Comparison of ENCODE assay signal across 8 cellular contexts in genomic region chr14:65412189-65412846, GRCh38. TPM values are rescaled to one million over a fixed set of nuclear protein-coding genes. Genes with fewer than 3 reads are reported as not detected.
A peak's percentile ranks its signal among the peaks of the same experiment; 100 is the strongest.
DNase-seq lines count a peak whose midpoint lies in the region; FAIRE-seq and TF ChIP-seq lines count a peak whose summit lies in the region.

TSS of gene FUT8 (plus strand) at chr14:65412730. CDS start at chr14:65561564, 148,834 bp downstream.

- H3K23ac ChIP-seq in neuronal stem cell (ENCODE audit: low read depth, low read length, poor library complexity), result peak within 1 kb of the TSS; percentile 82

- peak within 1 kb of the TSS; percentile 99 for H3K14ac ChIP-seq in neuronal stem cell (ENCODE audit: low read length)

- CTCF ChIA-PET in GM10248 (lab: Yijun Ruan, JAX), result interaction anchor here (0.7 to 5.5 kb wide), 30 partner anchors 13 to 548 kb away, joined by 3 to 39 read pairs (median 4); no protein-coding TSS in a partner anchor
- CTCF ChIA-PET in activated naive CD4-positive, alpha-beta T cell treated with anti-CD3 and anti-CD28 coated beads for 36 hours (lab: Charles Lee), result interaction anchor here (0.6 to 3.3 kb wide), 20 partner anchors 10 to 547 kb away, joined by 3 to 21 read pairs (median 4); no protein-coding TSS in a partner anchor

- peak within 1 kb of the TSS; percentile 97 for H3K4me3 Mint-ChIP-seq in HFFc6
- peak within 1 kb of the TSS; percentile 92 for H3K4me3 Mint-ChIP-seq in activated naive CD4-positive, alpha-beta T cell treated with anti-CD3 and anti-CD28 coated beads for 36 hours

- intact Hi-C loops in activated naive CD4-positive, alpha-beta T cell treated with anti-CD3 and anti-CD28 coated beads for 36 hours (cut with micrococcal nuclease), result loop anchor here (1.0 to 2.0 kb wide), 7 partner anchors 109 to 982 kb away; partner anchors contain the start of genes FNTB and MAX

- peak within 1 kb of the TSS; percentile 84 for H2BK15ac ChIP-seq in neuronal stem cell (ENCODE audit: low read length)

- POLR2A ChIA-PET in GM10248 (lab: Yijun Ruan, JAX), result interaction anchor here (1.0 to 1.6 kb wide), 3 partner anchors 110 to 126 kb away, joined by 3 to 6 read pairs (median 5); no protein-coding TSS in a partner anchor

- H3K79me1 ChIP-seq in neuronal stem cell (ENCODE audit: low read depth, low read length), result no peaks in the 10 kb centered on the region

- H2BK5ac ChIP-seq in neuronal stem cell (ENCODE audit: low read length), result peak within 1 kb of the TSS; percentile 99

- H4K8ac ChIP-seq in neuronal stem cell (ENCODE audit: low read depth, low read length), result peak within 1 kb of the TSS; percentile 54

- H3K4me1 Mint-ChIP-seq in HFFc6 (ENCODE audit: low read depth), result peaks cover 43% of the 10 kb centered on the region
- peaks cover 33% of the 10 kb centered on the region for H3K4me1 Mint-ChIP-seq in activated naive CD4-positive, alpha-beta T cell treated with anti-CD3 and anti-CD28 coated beads for 36 hours (ENCODE audit: low read depth)

- H3K18ac ChIP-seq in neuronal stem cell (ENCODE audit: low read length), result peak within 1 kb of the TSS; percentile 100

- H3K4me3 ChIP-seq in neuronal stem cell (ENCODE audit: low read length in 2 of 2), result peak within 1 kb of the TSS; percentile 88 to 100

- H3K36me3 Mint-ChIP-seq in HFFc6 (ENCODE audit: low read depth), result no peaks in the 10 kb centered on the region
- no peaks in the 10 kb centered on the region for H3K36me3 Mint-ChIP-seq in activated naive CD4-positive, alpha-beta T cell treated with anti-CD3 and anti-CD28 coated beads for 36 hours (ENCODE audit: low read depth)

- peak within 1 kb of the TSS; percentile 100 for H2AFZ ChIP-seq in neuronal stem cell (ENCODE audit: low read length)

- no peaks in the 10 kb centered on the region for H3K9me3 ChIP-seq in neuronal stem cell (replicated peaks in 1 of 2; ENCODE audit: control insufficient read depth in 2 of 2, insufficient read depth in 1 of 2, low read depth in 1 of 2, low read length in 2 of 2)

- no peaks in the 10 kb centered on the region for H3K9me3 Mint-ChIP-seq in HFFc6
- no peaks in the 10 kb centered on the region for H3K9me3 Mint-ChIP-seq in activated naive CD4-positive, alpha-beta T cell treated with anti-CD3 and anti-CD28 coated beads for 36 hours

- no peak within 1 kb of the TSS for H2BK12ac ChIP-seq in neuronal stem cell (ENCODE audit: low read length)

- H3K4ac ChIP-seq in neuronal stem cell (ENCODE audit: low read length), result peak within 1 kb of the TSS; percentile 90

- no peaks in the 10 kb centered on the region for H3K27me3 ChIP-seq in neuronal stem cell (ENCODE audit: control insufficient read depth in 3 of 3, insufficient read depth in 3 of 3, low read depth in 1 of 3, low read length in 3 of 3)

- WGBS in neuronal stem cell (ENCODE audit: extremely low coverage in 2 of 2, insufficient read length in 2 of 2, insufficient replicate concordance in 1 of 2), 2 donors, result no CpG with 5 or more reads among the region's 74 CpGs

- H3K27ac Mint-ChIP-seq in HFFc6, result peak within 1 kb of the TSS; percentile 99
- peak within 1 kb of the TSS; percentile 95 for H3K27ac Mint-ChIP-seq in activated naive CD4-positive, alpha-beta T cell treated with anti-CD3 and anti-CD28 coated beads for 36 hours

- H2BK120ac ChIP-seq in neuronal stem cell (ENCODE audit: low read depth, low read length), result peak within 1 kb of the TSS; percentile 90

- no peaks in the 10 kb centered on the region for H3K36me3 ChIP-seq in neuronal stem cell (replicated peaks in 1 of 2; ENCODE audit: control insufficient read depth in 2 of 2, insufficient read depth in 2 of 2, low read length in 2 of 2)

- FAIRE-seq in frontal cortex (lab: Jason Lieb, UNC), result no peak

- H3K4me1 ChIP-seq in neuronal stem cell (ENCODE audit: control insufficient read depth in 2 of 2, insufficient read depth in 1 of 2, low read depth in 1 of 2, low read length in 2 of 2), result peaks cover 0 to 9% of the 10 kb centered on the region in 2 donors

- peak within 1 kb of the TSS; percentile 97 for H3K27ac ChIP-seq in neuronal stem cell (replicated peaks; ENCODE audit: low read length)

- H4K91ac ChIP-seq in neuronal stem cell (ENCODE audit: low read depth, low read length, poor library complexity), result peak within 1 kb of the TSS; percentile 76

- peak within 1 kb of the TSS; percentile 66 for H2AK5ac ChIP-seq in neuronal stem cell (ENCODE audit: low read depth, low read length)

- peak; percentile 85 for DNase-seq in GM10248 (ENCODE audit: extremely low spot score)
- DNase-seq in HFFc6, result peak; percentile 97
- DNase-seq in NAMALWA (ENCODE audit: low spot score), result peak; percentile 87
- DNase-seq in SK-N-DZ (ENCODE audit: low spot score), result peak; percentile 89
- DNase-seq in activated naive CD4-positive, alpha-beta T cell treated with anti-CD3 and anti-CD28 coated beads for 36 hours, result peak; percentile 94
- DNase-seq in frontal cortex (ENCODE audit: low spot score in 2 of 2), result peak; percentile 78 to 86
- DNase-seq in neuronal stem cell (ENCODE audit: low spot score), result peak; percentile 96

- H3K9ac ChIP-seq in neuronal stem cell (ENCODE audit: low read depth, low read length, poor library complexity), result peak within 1 kb of the TSS; percentile 100

- peaks cover 5% of the 10 kb centered on the region; the same call in 1 of the 2 replicates for H3K27me3 Mint-ChIP-seq in HFFc6 (ENCODE audit: insufficient read depth)
- no peaks in the 10 kb centered on the region for H3K27me3 Mint-ChIP-seq in activated naive CD4-positive, alpha-beta T cell treated with anti-CD3 and anti-CD28 coated beads for 36 hours (ENCODE audit: low read depth)

- TF ChIP-seq CTCF in GM10248 (IDR thresholded peaks at IDR 0.05; ENCODE audit: control extremely low read depth, extremely low read depth, low read depth, missing control alignments) (peak; percentile 55), HFFc6 (IDR thresholded peaks at IDR 0.05) (peak; percentile 79), subcutaneous adipose tissue (IDR thresholded peaks at IDR 0.05; ENCODE audit: low read depth) (no peak)

- H3K4me2 ChIP-seq in neuronal stem cell (ENCODE audit: insufficient read depth, low read length, poor library complexity, severe bottlenecking), result peak within 1 kb of the TSS; percentile 70

RNA-seq across cellular contexts. Expression of gene FUT8, which starts in this region (rescaled TPM):
- total RNA-seq in HFFc6 (2021; fragmentation: NEBNext Ultra II Directional; extraction: Animal tissue kit (Norgen Biotek cat#: 25700)), result 10 to 100 TPM; 59.5 to 70.4 (median 63.8) TPM
- polyA plus RNA-seq in SK-N-DZ (2014; cell fraction: cytosol; rRNA removed), result 33.0 and 36.5 TPM in 2 replicates
- 11.0 and 16.6 TPM in 2 replicates for polyA plus RNA-seq in SK-N-DZ (2014; cell fraction: nucleus; rRNA removed)
- 10 to 100 TPM; 34.6 to 38.7 TPM for total RNA-seq in activated naive CD4-positive, alpha-beta T cell treated with anti-CD3 and anti-CD28 coated beads for 36 hours
- total RNA-seq in frontal cortex (197 TPM), subcutaneous adipose tissue (10 to 100 TPM; 21.8 to 33.3 (median 24.7) TPM)
- 52.4 TPM for polyA plus RNA-seq in neuronal stem cell (2013, experiment 1 of 2)
- 53.4 TPM for polyA plus RNA-seq in neuronal stem cell (2013, experiment 2 of 2)

Comparison
In these comparisons a context has a peak if more than half of its experiments do, and no peak if none do; other contexts are left out.
1. Peak in every context shown above with its lines: DNase-seq, H3K4me3 ChIP-seq and H3K27ac ChIP-seq.